1 cellular context compared by ENCODE assay signal in the genomic region with DNA sequence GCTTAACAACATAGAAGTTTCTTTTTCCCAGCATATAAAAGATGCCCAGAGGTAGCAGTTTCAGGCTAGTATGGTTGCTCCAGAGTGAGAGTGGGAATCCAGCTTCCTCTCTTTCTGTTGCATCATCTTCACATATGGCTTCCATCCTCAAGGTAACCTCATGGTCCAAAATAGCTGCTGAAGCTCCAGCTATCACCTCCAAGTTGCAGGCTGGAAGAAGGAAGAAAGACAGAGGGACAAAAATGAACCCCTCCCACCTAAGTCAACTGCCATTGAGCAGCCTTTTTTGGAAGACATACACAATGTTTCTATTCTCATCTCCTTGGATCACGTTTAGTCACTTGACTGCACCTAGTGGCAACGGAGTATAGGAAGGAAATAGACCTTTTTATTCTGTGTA.
TF ChIP-seq lines count a peak whose summit lies in the region.

No MANE protein-coding gene starts in this region.

TF ChIP-seq in H1, 55 proteins besides CTCF, POLR2A, EP300 and RAD21 (continued from another document):
- peak in 1 of 2 experiments; percentile 81; a peak in 1 of 4 replicates for TF ChIP-seq HDAC2 (IDR thresholded peaks at IDR 0.05; ENCODE audit: borderline replicate concordance in 1 of 2, low read depth in 2 of 2, low read length in 2 of 2)
- TF ChIP-seq RXRA (IDR thresholded peaks at IDR 0.05; ENCODE audit: insufficient read depth, low read depth, low read length) = no peak
- no peak for TF ChIP-seq CREB1 (IDR thresholded peaks at IDR 0.05)
- no peak for TF ChIP-seq CHD2 (IDR thresholded peaks at IDR 0.05; ENCODE audit: low read length)
- TF ChIP-seq POLR2AphosphoS5 (IDR thresholded peaks at IDR 0.05; ENCODE audit: low read depth, low read length) = no peak
- TF ChIP-seq HDAC6 (IDR thresholded peaks at IDR 0.05; ENCODE audit: low read depth, low read length) = no peak
- TF ChIP-seq CEBPB (IDR thresholded peaks at IDR 0.05; ENCODE audit: low read depth, low read length) = peak; percentile 27; the same call in 1 of the 2 replicates
